Comparison of ENCODE assay signal across 8 cellular contexts in the genomic region with DNA sequence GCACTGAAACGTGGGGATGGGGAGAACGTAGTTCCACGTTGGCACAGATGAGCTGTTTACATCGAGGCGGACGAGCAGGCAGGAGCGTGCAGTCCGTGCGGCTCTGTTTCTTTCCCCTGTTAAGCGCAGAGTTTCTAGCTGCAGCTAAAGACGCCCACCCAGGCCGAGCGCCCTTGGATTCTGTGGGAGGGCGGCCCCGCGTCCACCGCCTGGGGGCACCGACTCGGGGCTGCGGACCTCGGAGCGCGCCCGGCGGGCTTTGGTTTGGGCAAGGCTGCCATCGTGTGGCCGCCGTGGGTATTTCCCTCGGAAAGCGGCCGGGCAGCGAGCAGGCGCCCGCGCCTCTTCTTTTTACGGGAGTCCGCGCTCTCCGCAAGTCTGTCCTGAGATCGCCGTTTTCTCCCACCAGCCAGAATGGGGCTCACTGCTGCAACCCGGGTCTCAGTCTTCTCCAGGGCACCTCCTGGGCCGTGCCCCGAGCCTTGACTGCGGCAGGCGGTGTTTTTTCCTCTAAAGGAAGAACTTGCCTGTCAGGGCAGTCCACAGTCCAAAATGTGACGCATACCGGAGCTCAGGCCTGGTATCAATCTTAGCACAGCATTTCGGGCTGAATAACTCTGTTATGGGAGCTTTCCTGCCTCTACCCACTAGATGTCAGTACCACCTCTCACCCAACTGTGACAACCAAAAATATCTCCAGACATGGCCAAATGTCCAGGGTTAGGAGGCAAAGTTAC.
DNase-seq lines count a peak whose midpoint lies in the region; ATAC-seq and TF ChIP-seq lines count a peak whose summit lies in the region.

No MANE protein-coding gene starts in this region.

- H3K9me3 ChIP-seq in RWPE2 (ENCODE audit: severe bottlenecking) = no peaks in the 10 kb centered on the region
- no peaks in the 10 kb centered on the region for H3K9me3 ChIP-seq in ovary
- no peaks in the 10 kb centered on the region for H3K9me3 ChIP-seq in tibial nerve

- no peaks in the 10 kb centered on the region for H3K4me1 ChIP-seq in RWPE2 (ENCODE audit: insufficient read depth, poor library complexity, severe bottlenecking)
- H3K4me1 ChIP-seq in ovary (ENCODE audit: insufficient read depth) = no peaks in the 10 kb centered on the region
- H3K4me1 ChIP-seq in tibial nerve = peaks cover 0 to 11% (median 2%) of the 10 kb centered on the region in 4 donors

- peak overlapping the region; percentile 47 for H3K4me3 Mint-ChIP-seq in activated naive CD4-positive, alpha-beta T cell treated with anti-CD3 and anti-CD28 coated beads, Interleukin-2, amount 50 U/mL, for 24 hours

- peak; percentile 90 for ATAC-seq in GM19324 (IDR thresholded peaks at IDR 0.05; ENCODE audit: low FRiP score, unreplicated experiment)
- peak; percentile 78 for ATAC-seq in HG03378 (IDR thresholded peaks at IDR 0.05; ENCODE audit: unreplicated experiment)
- peak; percentile 88 for ATAC-seq in RWPE2 (ENCODE audit: low read depth)

- H3K27me3 ChIP-seq in RWPE2 (ENCODE audit: insufficient read depth, poor library complexity, severe bottlenecking) (no peaks in the 10 kb centered on the region), ovary (no peaks in the 10 kb centered on the region), tibial nerve (peaks cover 0 to 28% of the 10 kb centered on the region in 2 donors)

- H3K4me3 ChIP-seq in RWPE2 (ENCODE audit: severe bottlenecking) (peak overlapping the region; percentile 30), ovary (peak overlapping the region; percentile 28), tibial nerve (peak overlapping the region; percentile 9 to 49 (median 37))

- no peak overlapping the region for H3K27ac Mint-ChIP-seq in activated naive CD4-positive, alpha-beta T cell treated with anti-CD3 and anti-CD28 coated beads, Interleukin-2, amount 50 U/mL, for 24 hours

- no peaks in the 10 kb centered on the region for H3K36me3 Mint-ChIP-seq in activated naive CD4-positive, alpha-beta T cell treated with anti-CD3 and anti-CD28 coated beads, Interleukin-2, amount 50 U/mL, for 24 hours

- H3K27ac ChIP-seq in RWPE2 (ENCODE audit: poor library complexity, severe bottlenecking) (no peak overlapping the region), ovary (no peak overlapping the region), tibial nerve (peak overlapping the region in 2 of 4 donors; percentile 69 to 75)

- peaks cover 7% of the 10 kb centered on the region for H3K4me1 Mint-ChIP-seq in activated naive CD4-positive, alpha-beta T cell treated with anti-CD3 and anti-CD28 coated beads, Interleukin-2, amount 50 U/mL, for 24 hours

- TF ChIP-seq CTCF in RWPE2 (IDR thresholded peaks at IDR 0.05; ENCODE audit: poor library complexity, severe bottlenecking) = peak; percentile 99
- TF ChIP-seq CTCF in ovary (IDR thresholded peaks at IDR 0.05) = peak; percentile 68 to 77 (median 76)
- TF ChIP-seq CTCF in tibial nerve (IDR thresholded peaks at IDR 0.05) = peak; percentile 83 to 89 (median 85)

- no peak for TF ChIP-seq EP300 in ovary (IDR thresholded peaks at IDR 0.05)
- TF ChIP-seq EP300 in tibial nerve (IDR thresholded peaks at IDR 0.05) = no peak

- intact Hi-C loops in head of caudate nucleus (cut with DNase I) (no loop called here), ovary (cut with DNase I) (no loop called here)

- TF ChIP-seq POLR2A in ovary (IDR thresholded peaks at IDR 0.05) = no peak
- no peak for TF ChIP-seq POLR2A in tibial nerve (IDR thresholded peaks at IDR 0.05)

- H3K9me3 Mint-ChIP-seq in activated naive CD4-positive, alpha-beta T cell treated with anti-CD3 and anti-CD28 coated beads, Interleukin-2, amount 50 U/mL, for 24 hours = no peaks in the 10 kb centered on the region

- peaks cover 36% of the 10 kb centered on the region for H3K27me3 Mint-ChIP-seq in activated naive CD4-positive, alpha-beta T cell treated with anti-CD3 and anti-CD28 coated beads, Interleukin-2, amount 50 U/mL, for 24 hours

- 1 to 2% (median 1%) methylated on average over 46 to 49 of the region's 49 CpGs for WGBS in ovary, 3 donors
- 2 to 4% methylated on average over 22 to 40 of the region's 49 CpGs for WGBS in tibial nerve, 2 donors

- peak; percentile 58 for DNase-seq in CD1c-positive myeloid dendritic cell (ENCODE audit: extremely low spot score)
- no peak for DNase-seq in RWPE2 (ENCODE audit: low spot score)
- peak in 41 of 42 donors; percentile 49 to 90 (median 72) for DNase-seq in head of caudate nucleus
- peak; percentile 52 to 84 (median 71) for DNase-seq in ovary
- peak; percentile 61 to 81 for DNase-seq in tibial nerve (ENCODE audit: low spot score in 2 of 2)

- H3K36me3 ChIP-seq in RWPE2 (ENCODE audit: low read depth) (no peaks in the 10 kb centered on the region), ovary (no peaks in the 10 kb centered on the region), tibial nerve (no peaks in the 10 kb centered on the region)
